Comparison of ENCODE assay signal across 7 cellular contexts in the genomic region with DNA sequence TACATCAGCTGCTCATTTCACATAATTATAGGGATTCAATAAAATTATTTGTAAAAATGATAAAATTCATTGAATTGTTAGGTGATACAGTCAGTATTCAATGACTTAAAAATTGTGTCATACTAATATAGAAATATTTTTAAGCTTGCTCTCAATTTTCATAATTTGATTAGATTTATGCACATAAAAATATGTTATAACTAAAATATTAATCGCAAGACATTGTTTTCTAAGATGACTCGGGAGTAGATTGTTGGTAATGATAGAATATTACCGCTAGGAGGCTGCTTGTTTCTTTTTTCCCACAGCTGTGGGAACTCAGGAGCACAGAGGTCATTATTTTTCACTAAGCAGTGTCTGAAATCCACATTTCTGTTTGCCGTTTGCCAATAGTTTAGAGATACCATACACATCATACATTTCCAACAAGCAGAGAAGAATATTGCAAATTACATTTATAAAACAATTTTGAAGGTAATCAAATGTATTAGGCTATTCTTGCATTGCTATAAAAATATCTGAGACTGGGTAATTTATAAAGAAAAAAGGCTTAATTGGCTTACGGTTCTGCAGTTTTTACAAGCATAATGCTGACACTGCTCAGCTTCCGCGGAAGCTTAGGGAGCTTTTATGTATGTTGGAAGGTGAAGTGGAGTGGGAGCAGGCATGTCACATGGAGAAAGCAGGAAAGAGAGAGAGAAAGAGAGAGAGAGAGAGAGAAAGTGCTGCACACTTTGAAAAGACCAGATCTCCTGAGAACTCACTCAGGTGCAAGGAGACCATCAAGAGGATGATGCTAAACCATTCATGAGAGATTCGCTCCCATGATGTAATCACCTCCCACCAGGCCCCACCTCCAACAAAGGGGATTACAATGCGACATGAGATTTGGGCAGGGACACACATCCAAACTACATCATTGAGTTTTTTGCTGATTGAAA. TPM values are rescaled to one million over a fixed set of nuclear protein-coding genes. Genes with fewer than 3 reads are reported as not detected.
DNase-seq lines count a peak whose midpoint lies in the region; TF ChIP-seq lines count a peak whose summit lies in the region.

No MANE protein-coding gene starts in this region.

- intact Hi-C loops in prostate gland (cut with DNase I): loop anchor here (5.0 kb wide), 1 partner anchor 176 kb away; no protein-coding TSS in a partner anchor

- no peaks in the 10 kb centered on the region for H3K9me3 Mint-ChIP-seq in immature natural killer cell

- peaks cover 4 to 10% (median 6%) of the 10 kb centered on the region in 3 donors for H3K27me3 Mint-ChIP-seq in immature natural killer cell (ENCODE audit: low read depth in 3 of 3)

- no peaks in the 10 kb centered on the region for H3K27me3 ChIP-seq in thymus (ENCODE audit: control insufficient read depth, insufficient read depth)
- H3K27me3 ChIP-seq in prostate gland (replicated peaks; ENCODE audit: insufficient read depth): no peaks in the 10 kb centered on the region

- peaks cover 30 to 65% of the 10 kb centered on the region in 2 donors for H3K4me1 Mint-ChIP-seq in immature natural killer cell

- TF ChIP-seq CTCF in GM20000 (IDR thresholded peaks at IDR 0.05; ENCODE audit: extremely low read depth, missing control alignments) (peak; percentile 31), prostate gland (IDR thresholded peaks at IDR 0.05) (peak in 2 of 4 experiments; percentile 48 to 53)

- H3K36me3 Mint-ChIP-seq in immature natural killer cell: peaks cover 23 to 40% (median 37%) of the 10 kb centered on the region in 3 donors

- H3K27ac ChIP-seq in thymus (ENCODE audit: low read depth) (peak overlapping the region; percentile 65), prostate gland (no peak overlapping the region)

- H3K4me1 ChIP-seq in thymus (ENCODE audit: control insufficient read depth, insufficient read depth, low read length): peaks cover 5% of the 10 kb centered on the region
- no peaks in the 10 kb centered on the region for H3K4me1 ChIP-seq in prostate gland (replicated peaks)

- no peak overlapping the region for H3K4me3 ChIP-seq in thymus (ENCODE audit: low read length)
- no peak overlapping the region for H3K4me3 ChIP-seq in prostate gland

- no peak for TF ChIP-seq POLR2A in prostate gland (IDR thresholded peaks at IDR 0.05)

- no peaks in the 10 kb centered on the region for H3K9me3 ChIP-seq in thymus (ENCODE audit: control insufficient read depth)
- no peaks in the 10 kb centered on the region for H3K9me3 ChIP-seq in prostate gland

- WGBS in thymus: 51% methylated on average over 9 of the region's 9 CpGs
- 31% methylated on average over 9 of the region's 9 CpGs for WGBS in prostate gland

- no peak for DNase-seq in GM20000 (ENCODE audit: low spot score)
- DNase-seq in NCI-H748 (lab: John Stamatoyannopoulos, UW; ENCODE audit: unreplicated experiment): peak; percentile 2
- DNase-seq in activated CD8-positive, alpha-beta memory T cell treated with anti-CD3 and anti-CD28 coated beads, Interleukin-2, amount 50 U/mL, for 48 hours: peak; percentile 71
- peak in 2 of 3 donors; percentile 44 to 45 for DNase-seq in immature natural killer cell
- DNase-seq in ureter (ENCODE audit: low spot score): no peak
- no peak for DNase-seq in prostate gland (ENCODE audit: low spot score)

- H3K4me3 Mint-ChIP-seq in immature natural killer cell: peak overlapping the region in 4 of 5 donors; percentile 10 to 58 (median 26)

- H3K36me3 ChIP-seq in thymus (ENCODE audit: control insufficient read depth, insufficient read depth): peaks cover 9% of the 10 kb centered on the region
- H3K36me3 ChIP-seq in prostate gland: no peaks in the 10 kb centered on the region

- H3K27ac Mint-ChIP-seq in immature natural killer cell: peak overlapping the region; percentile 82 to 95 (median 88)

RNA-seq across cellular contexts. Expression of gene CD69, which starts 9.2 kb away (rescaled TPM):
- polyA plus RNA-seq in immature natural killer cell: 100 to 1,000 TPM; 142 to 434 (median 240) TPM
- 222 TPM for polyA plus RNA-seq in thymus
- total RNA-seq in ureter: 10.7 TPM
- total RNA-seq in prostate gland: 1 to 10 TPM; 1.9 to 2.2 TPM

RNA-seq across cellular contexts. Expression of gene CLECL1, which starts 18.6 kb away (rescaled TPM):
- polyA plus RNA-seq in immature natural killer cell: 1 to 10 TPM in 2 of 3 donors, not detected in 1; 1.2 to 3.5 TPM
- 11.2 TPM for polyA plus RNA-seq in thymus
- total RNA-seq in ureter: 0.91 TPM
- not detected for total RNA-seq in prostate gland

Comparison
In these comparisons a context has a peak if more than half of its experiments do, and no peak if none do; other contexts are left out.
1. DNase-seq: peak in NCI-H748 (single experiment), activated CD8-positive, alpha-beta memory T cell treated with anti-CD3 and anti-CD28 coated beads, Interleukin-2, amount 50 U/mL, for 48 hours (single experiment) and immature natural killer cell (2 of 3); none in GM20000 (single experiment), ureter (single experiment) and prostate gland (single experiment).